ENCODE assay signal across 30 cellular contexts in the genomic region with DNA sequence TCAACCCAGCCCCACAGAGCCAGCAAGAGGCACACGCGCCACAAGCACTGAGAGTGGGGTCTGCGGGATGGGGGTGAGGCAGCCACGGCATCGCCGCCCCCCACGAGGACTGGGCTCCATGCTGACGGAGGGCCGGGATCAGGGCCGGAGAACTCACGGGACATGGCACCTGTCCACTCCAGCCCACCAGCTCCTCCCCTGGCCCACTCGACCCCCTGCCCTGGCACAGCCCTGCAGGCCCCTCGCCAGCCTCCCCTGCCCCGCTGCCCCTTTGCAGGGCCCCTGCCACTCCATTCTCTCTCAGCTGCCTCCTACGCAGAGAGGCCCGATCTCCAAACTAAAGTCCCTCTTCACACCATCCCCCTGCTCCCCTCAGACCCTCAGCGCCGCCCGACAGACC.
"Had no signal": no experiment of that assay in that cellular context is flagged by ENCODE, and none has a peak within 500 bp of the region (broad histone marks: within the 10 kb centered on the region; RNA-seq: fewer than 3 reads in every experiment).

No MANE protein-coding gene starts in this region.

- H3K9me3 Mint-ChIP-seq: activated CD8-positive, alpha-beta T cell treated with anti-CD3 and anti-CD28 coated beads for 36 hours; activated naive CD4-positive, alpha-beta T cell treated with anti-CD3 and anti-CD28 coated beads, Interleukin-2, amount 10 ng/mL, durations not matched to agents 7 days and 5 days; activated T-helper 1 cell treated with anti-CD3 and anti-CD28 coated beads, Interleukin-12 subunit alpha, Interleukin-12 subunit beta, Interleukin-2, Interleukin-4 antibody, amounts not matched to agents 30 ng/mL and 10 ng/mL and 1 ng/mL, durations not matched to agents 14 hours and 24 hours and 36 hours; activated T-helper 2 cell treated with anti-CD3 and anti-CD28 coated beads, Interferon-gamma antibody, Interleukin-2, Interleukin-4, amounts not matched to agents 10 μg/mL and 5 μg/mL and 100 μg/mL, durations not matched to agents 14 hours and 24 hours and 36 hours; central memory CD8-positive, alpha-beta T cell; dendritic cell treated with granulocyte-macrophage colony-stimulating factor and Interleukin-4, amounts not matched to agents 40 ng/mL and 50 ng/mL, for 4 days; endodermal cell; T-helper 2 cell treated with Interferon-gamma antibody and Interleukin-4, amounts not matched to agents 5 μg/mL and 100 μg/mL, for 36 hours had no signal

- H3K27ac Mint-ChIP-seq: activated B cell treated with CpG ODN at 0.5 μM for 24 hours; activated CD8-positive, alpha-beta memory T cell treated with anti-CD3 and anti-CD28 coated beads, Interleukin-2, amount 10 ng/mL, durations not matched to agents 7 days and 5 days; activated CD8-positive, alpha-beta T cell treated with anti-CD3 and anti-CD28 coated beads for 36 hours; activated naive CD4-positive, alpha-beta T cell treated with anti-CD3 and anti-CD28 coated beads, Interleukin-2, amount 10 ng/mL, durations not matched to agents 7 days and 5 days; activated naive CD8-positive, alpha-beta T cell; activated T-helper 1 cell treated with anti-CD3 and anti-CD28 coated beads, Interleukin-12 subunit alpha, Interleukin-12 subunit beta, Interleukin-2, Interleukin-4 antibody, amounts not matched to agents 30 ng/mL and 10 ng/mL and 1 ng/mL, durations not matched to agents 14 hours and 24 hours and 36 hours; activated T-helper 2 cell treated with anti-CD3 and anti-CD28 coated beads, Interferon-gamma antibody, Interleukin-2, Interleukin-4, amounts not matched to agents 10 μg/mL and 5 μg/mL and 100 μg/mL, durations not matched to agents 14 hours and 24 hours and 36 hours; dendritic cell treated with granulocyte-macrophage colony-stimulating factor and Interleukin-4, amounts not matched to agents 40 ng/mL and 50 ng/mL, for 4 days; endodermal cell; T-helper 17 cell; T-helper 2 cell treated with Interferon-gamma antibody and Interleukin-4, amounts not matched to agents 5 μg/mL and 100 μg/mL, for 36 hours had no signal

- H3K27ac ChIP-seq: brain microvascular endothelial cell, coronary artery, dorsolateral prefrontal cortex, WERI-Rb-1 had no signal

- H3K4me1 Mint-ChIP-seq: activated B cell treated with CpG ODN at 0.5 μM for 24 hours; activated naive CD4-positive, alpha-beta T cell treated with anti-CD3 and anti-CD28 coated beads, Interleukin-2, amount 10 ng/mL, durations not matched to agents 7 days and 5 days; central memory CD8-positive, alpha-beta T cell; endodermal cell; T-helper 17 cell had no signal

- H3K27me3 Mint-ChIP-seq: activated B cell treated with CpG ODN at 0.5 μM for 24 hours; activated CD8-positive, alpha-beta memory T cell treated with anti-CD3 and anti-CD28 coated beads, Interleukin-2, amount 10 ng/mL, durations not matched to agents 7 days and 5 days; activated CD8-positive, alpha-beta T cell treated with anti-CD3 and anti-CD28 coated beads for 36 hours; activated naive CD8-positive, alpha-beta T cell; central memory CD8-positive, alpha-beta T cell; dendritic cell treated with granulocyte-macrophage colony-stimulating factor and Interleukin-4, amounts not matched to agents 40 ng/mL and 50 ng/mL, for 4 days; T-helper 17 cell had no signal

- H3K4me3 Mint-ChIP-seq: activated B cell treated with CpG ODN at 0.5 μM for 24 hours; activated CD8-positive, alpha-beta memory T cell treated with anti-CD3 and anti-CD28 coated beads, Interleukin-2, amount 10 ng/mL, durations not matched to agents 7 days and 5 days; activated CD8-positive, alpha-beta T cell treated with anti-CD3 and anti-CD28 coated beads for 36 hours; activated naive CD4-positive, alpha-beta T cell treated with anti-CD3 and anti-CD28 coated beads, Interleukin-2, amount 10 ng/mL, durations not matched to agents 7 days and 5 days; activated naive CD8-positive, alpha-beta T cell; activated T-helper 1 cell treated with anti-CD3 and anti-CD28 coated beads, Interleukin-12 subunit alpha, Interleukin-12 subunit beta, Interleukin-2, Interleukin-4 antibody, amounts not matched to agents 30 ng/mL and 10 ng/mL and 1 ng/mL, durations not matched to agents 14 hours and 24 hours and 36 hours; central memory CD8-positive, alpha-beta T cell; dendritic cell treated with granulocyte-macrophage colony-stimulating factor and Interleukin-4, amounts not matched to agents 40 ng/mL and 50 ng/mL, for 4 days; endodermal cell; T-helper 17 cell; T-helper 2 cell treated with Interferon-gamma antibody and Interleukin-4, amounts not matched to agents 5 μg/mL and 100 μg/mL, for 36 hours had no signal

- H3K36me3 ChIP-seq: brain microvascular endothelial cell, WERI-Rb-1 had no signal

- H3K36me3 Mint-ChIP-seq: activated CD8-positive, alpha-beta memory T cell treated with anti-CD3 and anti-CD28 coated beads, Interleukin-2, amount 10 ng/mL, durations not matched to agents 7 days and 5 days; activated naive CD4-positive, alpha-beta T cell treated with anti-CD3 and anti-CD28 coated beads, Interleukin-2, amount 10 ng/mL, durations not matched to agents 7 days and 5 days; activated naive CD8-positive, alpha-beta T cell had no signal

- DNase-seq: activated B cell treated with CpG ODN at 0.5 μM for 24 hours; activated CD4-positive, alpha-beta T cell treated with anti-CD3 and anti-CD28 coated beads for 48 hours; activated CD4-positive, alpha-beta T cell treated with anti-CD3 and anti-CD28 coated beads, Interleukin-2, amount 50 U/mL, for 1 hour; activated CD4-positive, alpha-beta T cell treated with anti-CD3 and anti-CD28 coated beads, Interleukin-2, amount 50 U/mL, for 48 hours; activated CD8-positive, alpha-beta memory T cell treated with anti-CD3 and anti-CD28 coated beads, Interleukin-2, amount 10 ng/mL, durations not matched to agents 7 days and 5 days; activated CD8-positive, alpha-beta memory T cell treated with anti-CD3 and anti-CD28 coated beads, Interleukin-2, amount 50 U/mL, for 4 hours; activated CD8-positive, alpha-beta T cell treated with anti-CD3 and anti-CD28 coated beads for 36 hours; activated effector memory CD4-positive, alpha-beta T cell treated with anti-CD3 and anti-CD28 coated beads, Interleukin-2, amount 50 U/mL, for 16 hours; activated naive CD4-positive, alpha-beta T cell treated with anti-CD3 and anti-CD28 coated beads, Interleukin-2, amount 10 ng/mL, durations not matched to agents 7 days and 5 days; activated T-cell treated with anti-CD3 and anti-CD28 coated beads, Interleukin-2, amount 50 U/mL, for 1 hour; activated T-cell treated with anti-CD3 and anti-CD28 coated beads, Interleukin-2, amount 50 U/mL, for 48 hours; amniotic stem cell; anterior cingulate cortex; brain microvascular endothelial cell; dorsolateral prefrontal cortex; effector memory CD4-positive, alpha-beta T cell; foreskin fibroblast; T-helper 17 cell; T1000; WERI-Rb-1 had no signal

- H3K4me3 ChIP-seq: coronary artery, dorsolateral prefrontal cortex had no signal

- ATAC-seq: activated CD4-positive, CD25-positive, alpha-beta regulatory T cell treated with anti-CD3 and anti-CD28 coated beads, Interleukin-2, amount 50 U/mL, for 24 hours; activated CD8-positive, alpha-beta memory T cell treated with anti-CD3 and anti-CD28 coated beads, Interleukin-2, amount 10 ng/mL, durations not matched to agents 7 days and 5 days; activated CD8-positive, alpha-beta T cell treated with anti-CD3 and anti-CD28 coated beads for 36 hours; esophagus mucosa; T-helper 17 cell had no signal

- H3K27me3 ChIP-seq: brain microvascular endothelial cell, dorsolateral prefrontal cortex had no signal
